10 cellular contexts compared by ENCODE assay signal in genomic region chr2:232420463-232421188, GRCh38. TPM values are rescaled to one million over a fixed set of nuclear protein-coding genes. Genes with fewer than 3 reads are reported as not detected.
DNase-seq lines count a peak whose midpoint lies in the region; ATAC-seq and TF ChIP-seq lines count a peak whose summit lies in the region.
"Had no signal": no experiment of that assay in that cellular context is flagged by ENCODE, and none has a peak within 500 bp of the region (broad histone marks: within the 10 kb centered on the region; RNA-seq: fewer than 3 reads in every experiment).

No MANE protein-coding gene starts in this region.

- H3K4me1 ChIP-seq in spleen (peaks cover 12 to 34% (median 27%) of the 10 kb centered on the region in 6 donors), BE2C (no peaks in the 10 kb centered on the region)

- no peak for TF ChIP-seq POLR2A in spleen (IDR thresholded peaks at IDR 0.05)

- H3K36me3 ChIP-seq in spleen (no peaks in the 10 kb centered on the region), BE2C (no peaks in the 10 kb centered on the region)

- ATAC-seq in T-helper 17 cell = peak; percentile 58
- ATAC-seq in left ventricle myocardium superior = peak; percentile 30

- no peak for TF ChIP-seq CTCF in spleen (IDR thresholded peaks at IDR 0.05 in 8 of 11, conservative IDR thresholded peaks at IDR 0.05 in 3 of 11)
- TF ChIP-seq CTCF in BE2C (IDR thresholded peaks at IDR 0.05; ENCODE audit: low read depth, low read length) = no peak

- DNase-seq in NCI-H82 (lab: John Stamatoyannopoulos, UW) = peak; percentile 41
- DNase-seq in NCI-H82 treated with DMSO at 0.1 percent for 48 hours (lab: John Stamatoyannopoulos, UW; ENCODE audit: unreplicated experiment) = no peak
- DNase-seq in T-helper 17 cell = no peak
- DNase-seq in left ventricle myocardium superior = no peak
- peak; percentile 64 for DNase-seq in spleen
- no peak for DNase-seq in BE2C
- DNase-seq in SK-N-DZ (ENCODE audit: low spot score) = no peak
- DNase-seq in NAMALWA (ENCODE audit: low spot score) = no peak

- H3K27ac Mint-ChIP-seq in T-helper 17 cell = no peak overlapping the region

- H3K4me3 ChIP-seq in spleen = peak overlapping the region in 7 of 8 donors; percentile 19 to 57 (median 24)
- H3K4me3 ChIP-seq in BE2C (ENCODE audit: low read depth, low read length) = no peak overlapping the region

- H3K27me3 ChIP-seq in spleen (replicated peaks in 1 of 7) (peaks cover 0 to 91% (median 46%) of the 10 kb centered on the region in 7 donors), BE2C (peaks cover 58% of the 10 kb centered on the region)

- peaks cover 7% of the 10 kb centered on the region for H3K4me1 Mint-ChIP-seq in T-helper 17 cell

- H3K27me3 Mint-ChIP-seq in T-helper 17 cell = peaks cover 55% of the 10 kb centered on the region

- WGBS in spleen, 5 donors = 2 to 8% (median 3%) methylated on average over 23 to 79 of the region's 79 CpGs

- H3K9me3 ChIP-seq in T-helper 17 cell (ENCODE audit: control insufficient read depth, low read length, poor library complexity, severe bottlenecking) (no peaks in the 10 kb centered on the region), spleen (peaks cover 0 to 22% (median 10%) of the 10 kb centered on the region in 8 donors), BE2C (no peaks in the 10 kb centered on the region)

- H3K36me3 Mint-ChIP-seq in T-helper 17 cell (ENCODE audit: low read depth) = peaks cover 3% of the 10 kb centered on the region

- peak overlapping the region; percentile 60 for H3K4me3 Mint-ChIP-seq in T-helper 17 cell

- no peak overlapping the region for H3K27ac ChIP-seq in spleen
- H3K27ac ChIP-seq: C4-2B had no signal

- intact Hi-C loops in left ventricle myocardium superior (cut with micrococcal nuclease) (no loop called here), spleen (cut with DNase I; ENCODE audit: low total_unique reads) (no loop called here)

RNA-seq across cellular contexts. Expression of gene ALPG, which starts 14.0 kb away (rescaled TPM):
- total RNA-seq in T-helper 17 cell (not detected), left ventricle myocardium superior (not detected), spleen (not detected)
- polyA plus RNA-seq in spleen = not detected
- polyA plus RNA-seq in BE2C (2012; ENCODE audit: insufficient read depth, insufficient read length, low read depth) = not detected
- not detected in 2 replicates for polyA plus RNA-seq in SK-N-DZ (2014; cell fraction: cytosol; rRNA removed)
- polyA plus RNA-seq in SK-N-DZ (2014; cell fraction: nucleus; rRNA removed) = not detected in 2 replicates
- total RNA-seq: frontal cortex had no signal

RNA-seq across cellular contexts. Expression of gene ALPI, which starts 35.3 kb away (rescaled TPM):
- total RNA-seq in T-helper 17 cell = not detected
- not detected for total RNA-seq in left ventricle myocardium superior
- total RNA-seq in spleen = not detected
- not detected for polyA plus RNA-seq in spleen
- polyA plus RNA-seq in BE2C (2012; ENCODE audit: insufficient read depth, insufficient read length, low read depth) = not detected
- polyA plus RNA-seq in SK-N-DZ (2014; cell fraction: cytosol; rRNA removed) = not detected in 2 replicates
- polyA plus RNA-seq in SK-N-DZ (2014; cell fraction: nucleus; rRNA removed) = not detected in 2 replicates
- total RNA-seq: frontal cortex had no signal

RNA-seq across cellular contexts. Expression of gene ALPP, which starts 42.1 kb away (rescaled TPM):
- total RNA-seq in T-helper 17 cell (under 1 TPM; 0.29 to 0.45 TPM), left ventricle myocardium superior (not detected), spleen (not detected)
- polyA plus RNA-seq in spleen = not detected
- polyA plus RNA-seq in BE2C (2012; ENCODE audit: insufficient read depth, insufficient read length, low read depth) = not detected
- not detected in 2 replicates for polyA plus RNA-seq in SK-N-DZ (2014; cell fraction: cytosol; rRNA removed)
- polyA plus RNA-seq in SK-N-DZ (2014; cell fraction: nucleus; rRNA removed) = not detected in 2 replicates
- total RNA-seq: frontal cortex had no signal

Comparison
In these comparisons a context has a peak if more than half of its experiments do, and no peak if none do; other contexts are left out.
1. DNase-seq: peak in NCI-H82 (single experiment) and spleen (single experiment); none in NCI-H82 treated with DMSO at 0.1 percent for 48 hours (single experiment), T-helper 17 cell (0 of 3), left ventricle myocardium superior (single experiment), BE2C (single experiment), SK-N-DZ (single experiment) and NAMALWA (single experiment).